19 cellular contexts compared by ENCODE assay signal in genomic region chr9:21119093-21119770, GRCh38. TPM values are rescaled to one million over a fixed set of nuclear protein-coding genes. Genes with fewer than 3 reads are reported as not detected.
DNase-seq lines count a peak whose midpoint lies in the region; ATAC-seq and TF ChIP-seq lines count a peak whose summit lies in the region.
"Had no signal": no experiment of that assay in that cellular context is flagged by ENCODE, and none has a peak within 500 bp of the region (broad histone marks: within the 10 kb centered on the region; RNA-seq: fewer than 3 reads in every experiment).

No MANE protein-coding gene starts in this region.

- H3K36me3 Mint-ChIP-seq in CD14-positive monocyte (peaks cover 0 to 3% of the 10 kb centered on the region in 2 donors), endothelial cell (ENCODE audit: low read depth, unreplicated experiment) (no peaks in the 10 kb centered on the region)
- H3K36me3 Mint-ChIP-seq: WTC11 had no signal

- H3K9me3 Mint-ChIP-seq in CD14-positive monocyte = peaks cover 0 to 4% (median 2%) of the 10 kb centered on the region in 7 donors
- H3K9me3 Mint-ChIP-seq in endothelial cell (ENCODE audit: unreplicated experiment) = no peaks in the 10 kb centered on the region
- H3K9me3 Mint-ChIP-seq: activated naive CD8-positive, alpha-beta T cell treated with anti-CD3 and anti-CD28 coated beads, Interleukin-2, amount 50 U/mL, for 24 hours; WTC11 had no signal

- peak overlapping the region; percentile 83 to 98 (median 91) for H3K27ac Mint-ChIP-seq in CD14-positive monocyte
- peak overlapping the region; percentile 45 for H3K27ac Mint-ChIP-seq in endothelial cell (ENCODE audit: unreplicated experiment)
- H3K27ac Mint-ChIP-seq: activated naive CD8-positive, alpha-beta T cell treated with anti-CD3 and anti-CD28 coated beads, Interleukin-2, amount 50 U/mL, for 24 hours; stimulated activated naive CD8-positive, alpha-beta T cell treated with anti-CD3 and anti-CD28 coated beads, Interleukin-15, Interleukin-2, amounts not matched to agents 100 ng/mL and 50 ng/mL, for 24 hours; WTC11 had no signal

- intact Hi-C loops in CD14-positive monocyte (cut with micrococcal nuclease) = loop anchor here (5.0 to 10.0 kb wide), 3 partner anchors 234 to 1192 kb away; partner anchors contain the start of gene MLLT3 (in 1 of the 2)

- DNase-seq in CD14-positive monocyte (ENCODE audit: low spot score) (peak; percentile 51), MV-4-11 (lab: John Stamatoyannopoulos, UW) (peak; percentile 95), endothelial cell (ENCODE audit: low spot score) (peak; percentile 15), NCI-H2196 (lab: John Stamatoyannopoulos, UW; ENCODE audit: unreplicated experiment) (no peak), NCI-H510A (lab: John Stamatoyannopoulos, UW) (no peak)
- DNase-seq: activated CD8-positive, alpha-beta memory T cell treated with anti-CD3 and anti-CD28 coated beads, Interleukin-2, amount 50 U/mL, for 48 hours; activated naive CD8-positive, alpha-beta T cell treated with anti-CD3 and anti-CD28 coated beads, Interleukin-2, amount 50 U/mL, for 24 hours; DND-41; midbrain; NCI-H524 treated with DMSO at 0.1 percent for 48 hours; stimulated activated CD4-positive, alpha-beta T cell treated with anti-CD3 and anti-CD28 coated beads, Interleukin-4, amount 100 ng/mL, for 24 hours had no signal

- peak overlapping the region; percentile 28 to 46 for H3K4me3 Mint-ChIP-seq in CD14-positive monocyte
- H3K4me3 Mint-ChIP-seq in endothelial cell (ENCODE audit: unreplicated experiment) = no peak overlapping the region
- H3K4me3 Mint-ChIP-seq: activated naive CD8-positive, alpha-beta T cell treated with anti-CD3 and anti-CD28 coated beads, Interleukin-2, amount 50 U/mL, for 24 hours; dendritic cell treated with granulocyte-macrophage colony-stimulating factor and Interleukin-4, amounts not matched to agents 40 ng/mL and 50 ng/mL, for 4 days; stimulated activated naive CD8-positive, alpha-beta T cell treated with anti-CD3 and anti-CD28 coated beads, Interleukin-15, Interleukin-2, amounts not matched to agents 100 ng/mL and 50 ng/mL, for 24 hours; WTC11 had no signal

- no peak for TF ChIP-seq CTCF in CD14-positive monocyte (IDR thresholded peaks at IDR 0.05)
- TF ChIP-seq CTCF in endothelial cell (IDR thresholded peaks at IDR 0.05; ENCODE audit: unreplicated experiment) = no peak

- H3K4me1 Mint-ChIP-seq in CD14-positive monocyte = peaks cover 24% of the 10 kb centered on the region
- peaks cover 28% of the 10 kb centered on the region for H3K4me1 Mint-ChIP-seq in endothelial cell (ENCODE audit: unreplicated experiment)
- H3K4me1 Mint-ChIP-seq: WTC11 had no signal

- H3K27me3 Mint-ChIP-seq in CD14-positive monocyte (ENCODE audit: low read depth in 3 of 3) (peaks cover 0 to 1% (median 0%) of the 10 kb centered on the region in 3 donors), endothelial cell (ENCODE audit: unreplicated experiment) (no peaks in the 10 kb centered on the region)
- H3K27me3 Mint-ChIP-seq: dendritic cell treated with granulocyte-macrophage colony-stimulating factor and Interleukin-4, amounts not matched to agents 40 ng/mL and 50 ng/mL, for 4 days had no signal

- ATAC-seq in GM21423 (IDR thresholded peaks at IDR 0.05; ENCODE audit: unreplicated experiment) (peak; percentile 33), GM21619 (IDR thresholded peaks at IDR 0.05; ENCODE audit: unreplicated experiment) (no peak), GM18520 (IDR thresholded peaks at IDR 0.05; ENCODE audit: unreplicated experiment) (no peak)
- ATAC-seq: activated naive CD8-positive, alpha-beta T cell treated with anti-CD3 and anti-CD28 coated beads, Interleukin-2, amount 50 U/mL, for 24 hours; WTC11 had no signal

RNA-seq across cellular contexts. Expression of gene IFNW1, which starts 22.4 kb away (rescaled TPM):
- polyA plus RNA-seq in CD14-positive monocyte = not detected
- total RNA-seq in endothelial cell (ENCODE audit: unreplicated experiment) = not detected
- total RNA-seq: pulmonary artery endothelial cell, SJCRH30, WTC11 had no signal

RNA-seq across cellular contexts. Expression of gene IFNB1, which starts 41.5 kb away (rescaled TPM):
- polyA plus RNA-seq in CD14-positive monocyte = not detected
- total RNA-seq in endothelial cell (ENCODE audit: unreplicated experiment) = not detected
- total RNA-seq: pulmonary artery endothelial cell, SJCRH30, WTC11 had no signal

RNA-seq across cellular contexts. Expression of gene IFNA21, which starts 47.2 kb away (rescaled TPM):
- polyA plus RNA-seq in CD14-positive monocyte = not detected
- total RNA-seq in endothelial cell (ENCODE audit: unreplicated experiment) = not detected
- total RNA-seq: pulmonary artery endothelial cell, SJCRH30, WTC11 had no signal

Comparison
In these comparisons a context has a peak if more than half of its experiments do, and no peak if none do; other contexts are left out.
1. DNase-seq: peak in CD14-positive monocyte (single experiment), MV-4-11 (single experiment) and endothelial cell (single experiment); none in NCI-H2196 (single experiment) and NCI-H510A (single experiment).